ENCODE assay signal across 8 cellular contexts in genomic region chr22:20298803-20299735, GRCh38. TPM values are rescaled to one million over a fixed set of nuclear protein-coding genes. Genes with fewer than 3 reads are reported as not detected.
DNase-seq lines count a peak whose midpoint lies in the region; ATAC-seq and TF ChIP-seq lines count a peak whose summit lies in the region.

No MANE protein-coding gene starts in this region.

- H3K9me3 Mint-ChIP-seq in activated CD4-positive, alpha-beta T cell treated with anti-CD3 and anti-CD28 coated beads, Interleukin-2, amount 10 ng/mL, durations not matched to agents 7 days and 5 days, result no peaks in the 10 kb centered on the region

- H3K27ac Mint-ChIP-seq in activated CD4-positive, alpha-beta T cell treated with anti-CD3 and anti-CD28 coated beads, Interleukin-2, amount 10 ng/mL, durations not matched to agents 7 days and 5 days, result peak overlapping the region; percentile 36

- TF ChIP-seq RAD21 in liver (IDR thresholded peaks at IDR 0.05), result no peak

- peak; percentile 78 for DNase-seq in EL
- DNase-seq in NCI-H446 (lab: John Stamatoyannopoulos, UW), result peak; percentile 77 to 92
- DNase-seq in activated CD4-positive, alpha-beta T cell treated with anti-CD3 and anti-CD28 coated beads, Interleukin-2, amount 10 ng/mL, durations not matched to agents 7 days and 5 days, result peak; percentile 92
- DNase-seq in dedifferentiated amniotic fluid mesenchymal stem cell (ENCODE audit: extremely low spot score), result peak; percentile 43
- peak; percentile 93 for DNase-seq in stimulated activated CD4-positive, alpha-beta T cell treated with anti-CD3 and anti-CD28 coated beads, Interleukin-4, amount 100 ng/mL, for 1 hour

- TF ChIP-seq CTCF in liver (IDR thresholded peaks at IDR 0.05; ENCODE audit: low read depth, low read length, missing input control), result no peak

- CTCF ChIA-PET in activated CD4-positive, alpha-beta T cell treated with anti-CD3 and anti-CD28 coated beads, Interleukin-2, amount 10 ng/mL, durations not matched to agents 7 days and 5 days (lab: Charles Lee), result interaction anchor here (0.6 kb wide), 1 partner anchor 142 kb away, joined by 3 read pairs; no protein-coding TSS in a partner anchor

- no peaks in the 10 kb centered on the region for H3K9me3 ChIP-seq in liver (ENCODE audit: control insufficient read depth in 4 of 4, low read length in 3 of 4)

- no peaks in the 10 kb centered on the region for H3K27me3 ChIP-seq in liver (ENCODE audit: control insufficient read depth in 4 of 4, insufficient read depth in 4 of 4, low read length in 3 of 4)

- WGBS in liver, result 5% methylated on average over 87 of the region's 88 CpGs

- H3K27me3 Mint-ChIP-seq in activated CD4-positive, alpha-beta T cell treated with anti-CD3 and anti-CD28 coated beads, Interleukin-2, amount 10 ng/mL, durations not matched to agents 7 days and 5 days, result peaks cover 20% of the 10 kb centered on the region

- no peak overlapping the region for H3K9ac ChIP-seq in liver (ENCODE audit: low read depth in 1 of 2, low read length in 2 of 2)

- H3K4me3 Mint-ChIP-seq in activated CD4-positive, alpha-beta T cell treated with anti-CD3 and anti-CD28 coated beads, Interleukin-2, amount 10 ng/mL, durations not matched to agents 7 days and 5 days, result peak overlapping the region; percentile 76

- POLR2A ChIA-PET in activated CD4-positive, alpha-beta T cell treated with anti-CD3 and anti-CD28 coated beads, Interleukin-2, amount 10 ng/mL, durations not matched to agents 7 days and 5 days (lab: Charles Lee), result interaction anchor here (0.6 kb wide), 1 partner anchor 24 kb away, joined by 6 read pairs; no protein-coding TSS in a partner anchor

- H3K27ac ChIP-seq in liver (ENCODE audit: low read depth in 1 of 2, low read length in 2 of 2), result peak overlapping the region; percentile 48 to 79

- no peaks in the 10 kb centered on the region for H3K36me3 ChIP-seq in liver (ENCODE audit: control insufficient read depth in 4 of 4, insufficient read depth in 3 of 4, low read depth in 1 of 4, low read length in 3 of 4)

- peaks cover 18% of the 10 kb centered on the region for H3K4me1 Mint-ChIP-seq in activated CD4-positive, alpha-beta T cell treated with anti-CD3 and anti-CD28 coated beads, Interleukin-2, amount 10 ng/mL, durations not matched to agents 7 days and 5 days

- peak overlapping the region; percentile 18 to 60 (median 55) for H3K4me3 ChIP-seq in liver (ENCODE audit: low read depth in 1 of 3, low read length in 3 of 3)

- peak; percentile 59 for ATAC-seq in HG02943 (IDR thresholded peaks at IDR 0.05; ENCODE audit: low read depth, unreplicated experiment)
- ATAC-seq in GM21528 (IDR thresholded peaks at IDR 0.05; ENCODE audit: low FRiP score, unreplicated experiment), result no peak

- H3K4me1 ChIP-seq in liver (ENCODE audit: control insufficient read depth in 4 of 4, insufficient read depth in 4 of 4, low read length in 3 of 4), result peaks cover 4 to 26% (median 14%) of the 10 kb centered on the region in 4 donors

- H3K36me3 Mint-ChIP-seq in activated CD4-positive, alpha-beta T cell treated with anti-CD3 and anti-CD28 coated beads, Interleukin-2, amount 10 ng/mL, durations not matched to agents 7 days and 5 days (ENCODE audit: low read depth), result no peaks in the 10 kb centered on the region

TF ChIP-seq in liver, 16 proteins besides CTCF, POLR2A, EP300 and RAD21:
- TF ChIP-seq YY1 (IDR thresholded peaks at IDR 0.05) (peak; percentile 32), HNF4A (conservative IDR thresholded peaks at IDR 0.05) (peak; percentile 2 to 3), RXRA (IDR thresholded peaks at IDR 0.05) (no peak), TAF1 (conservative IDR thresholded peaks at IDR 0.05) (no peak), SP1 (IDR thresholded peaks at IDR 0.05) (peak; percentile 5)

RNA-seq across cellular contexts. Expression of gene DGCR6L, which starts 20.8 kb away (rescaled TPM):
- 10 to 100 TPM; 60.4 to 63.1 TPM for total RNA-seq in activated CD4-positive, alpha-beta T cell treated with anti-CD3 and anti-CD28 coated beads, Interleukin-2, amount 10 ng/mL, durations not matched to agents 7 days and 5 days
- total RNA-seq in liver, result 10 to 100 TPM; 40.7 to 58.8 TPM
- polyA plus RNA-seq in liver, result 100 to 1,000 TPM in 1 of 2 donors, 10 to 100 TPM in 1; 88.2 to 105 TPM

RNA-seq across cellular contexts. Expression of gene RTN4R, which starts 31.0 kb away (rescaled TPM):
- 1 to 10 TPM; 3.1 to 4.0 TPM for total RNA-seq in activated CD4-positive, alpha-beta T cell treated with anti-CD3 and anti-CD28 coated beads, Interleukin-2, amount 10 ng/mL, durations not matched to agents 7 days and 5 days
- 1 to 10 TPM in 1 of 2 donors, under 1 TPM in 1; 0.33 to 1.1 TPM for total RNA-seq in liver
- 10 to 100 TPM in 1 of 2 donors, 1 to 10 TPM in 1; 1.2 to 10.4 TPM for polyA plus RNA-seq in liver

Comparison
In these comparisons a context has a peak if more than half of its experiments do, and no peak if none do; other contexts are left out.
1. DNase-seq: peak in every context shown above with its lines; median percentile 93 in stimulated activated CD4-positive, alpha-beta T cell treated with anti-CD3 and anti-CD28 coated beads, Interleukin-4, amount 100 ng/mL, for 1 hour; 92 in activated CD4-positive, alpha-beta T cell treated with anti-CD3 and anti-CD28 coated beads, Interleukin-2, amount 10 ng/mL, durations not matched to agents 7 days and 5 days; 84 in NCI-H446; 78 in EL; 43 in dedifferentiated amniotic fluid mesenchymal stem cell.